In genomic region chr3:30693470-30694120, GRCh38 we compare ENCODE assay signal across 8 cellular contexts.
DNase-seq lines count a peak whose midpoint lies in the region; ATAC-seq and TF ChIP-seq lines count a peak whose summit lies in the region.

No MANE protein-coding gene starts in this region.

- H2AFZ ChIP-seq in PC-9, result no peak overlapping the region

- DNase-seq in NCI-H2171 treated with DMSO at 0.1 percent for 48 hours (lab: John Stamatoyannopoulos, UW), result peak; percentile 62
- no peak for DNase-seq in NCI-H2171 (lab: John Stamatoyannopoulos, UW)
- peak; percentile 65 for DNase-seq in HT1080 (ENCODE audit: low read depth)
- peak; percentile 35 to 49 for DNase-seq in PC-9
- DNase-seq in adrenal gland, result peak in 5 of 7 donors; percentile 37 to 58 (median 55)
- DNase-seq in left ventricle myocardium superior, result peak; percentile 38
- DNase-seq in retina, result peak; percentile 47

- ATAC-seq in GM21529 (IDR thresholded peaks at IDR 0.05; ENCODE audit: unreplicated experiment) (peak; percentile 95), left ventricle myocardium superior (peak; percentile 72)

- TF ChIP-seq POLR2A in adrenal gland (IDR thresholded peaks at IDR 0.05), result no peak

- no peaks in the 10 kb centered on the region for H3K9me2 ChIP-seq in PC-9 (ENCODE audit: insufficient read depth)

- WGBS in adrenal gland, 4 donors, result 4 to 13% (median 8%) methylated on average over 2 of the region's 2 CpGs

- H4K20me1 ChIP-seq in PC-9 (ENCODE audit: insufficient read depth), result no peaks in the 10 kb centered on the region

- no TSS peak for BruUV-seq in PC-9 (replicated peaks; lab: Mats Ljungman, UMichigan)

- TF ChIP-seq CTCF in PC-9 (conservative IDR thresholded peaks at IDR 0.05), result peak; percentile 76
- peak; percentile 61 to 90 (median 86) for TF ChIP-seq CTCF in adrenal gland (IDR thresholded peaks at IDR 0.05)

- intact Hi-C loops in PC-9 (cut with micrococcal nuclease; ENCODE audit: unreplicated experiment), result loop anchor here (1.0 to 10.0 kb wide), 7 partner anchors 55 to 680 kb away; no protein-coding TSS in a partner anchor
- intact Hi-C loops in adrenal gland (cut with DNase I), result loop anchor here in 1 of 2 donors (10.0 kb wide), 1 partner anchor 79 kb away; no protein-coding TSS in a partner anchor
- intact Hi-C loops in left ventricle myocardium superior (cut with micrococcal nuclease), result loop anchor here (10.0 kb wide), 2 partner anchors 379 to 579 kb away; no protein-coding TSS in a partner anchor

- no peak overlapping the region for H3K4me2 ChIP-seq in PC-9

- H3K4me3 ChIP-seq in PC-9 (no peak overlapping the region), adrenal gland (no peak overlapping the region)

- H3K4me1 ChIP-seq in PC-9 (replicated peaks; ENCODE audit: insufficient read depth) (peaks cover 15% of the 10 kb centered on the region), adrenal gland (replicated peaks in 1 of 2) (peaks cover 27 to 58% of the 10 kb centered on the region in 2 donors)

- H3K9me3 ChIP-seq in PC-9 (ENCODE audit: insufficient read depth, low read depth), result no peaks in the 10 kb centered on the region
- no peaks in the 10 kb centered on the region for H3K9me3 ChIP-seq in adrenal gland (replicated peaks in 1 of 3)

- no peak overlapping the region for H3K27ac ChIP-seq in PC-9
- no peak overlapping the region for H3K27ac ChIP-seq in adrenal gland

- H3F3A ChIP-seq in PC-9 (ENCODE audit: insufficient read depth, low read depth), result peaks cover 4% of the 10 kb centered on the region; the same call in 1 of the 2 replicates

- H3K36me3 ChIP-seq in PC-9 (ENCODE audit: low read depth) (no peaks in the 10 kb centered on the region), adrenal gland (replicated peaks in 1 of 2) (peaks cover 0 to 60% of the 10 kb centered on the region in 2 donors)

- H3K27me3 ChIP-seq in PC-9 (ENCODE audit: insufficient read depth, low read depth) (no peaks in the 10 kb centered on the region), adrenal gland (no peaks in the 10 kb centered on the region)

- no peaks in the 10 kb centered on the region for H3K79me2 ChIP-seq in PC-9 (ENCODE audit: low read depth)

- POLR2A ChIA-PET in PC-9 (lab: Charles Lee; ENCODE audit: unreplicated experiment), result no interaction called here

- CTCF ChIA-PET in PC-9 (lab: Charles Lee), result interaction anchor here (0.6 to 1.2 kb wide), 6 partner anchors 374 to 651 kb away, joined by 3 to 9 read pairs (median 4); no protein-coding TSS in a partner anchor
